ENCODE assay signal across 24 cellular contexts in genomic region chr6:11778042-11778441, GRCh38. TPM values are rescaled to one million over a fixed set of nuclear protein-coding genes. Genes with fewer than 3 reads are reported as not detected.
DNase-seq lines count a peak whose midpoint lies in the region; ATAC-seq, FAIRE-seq and TF ChIP-seq lines count a peak whose summit lies in the region.
"Had no signal": no experiment of that assay in that cellular context is flagged by ENCODE, and none has a peak within 500 bp of the region (broad histone marks: within the 10 kb centered on the region; RNA-seq: fewer than 3 reads in every experiment).

No MANE protein-coding gene starts in this region.

- H3K4me3 ChIP-seq in K562 (peak overlapping the region; percentile 30), parathyroid adenoma (ENCODE audit: low read depth, low read length) (peak overlapping the region; percentile 7), transverse colon (peak overlapping the region in 3 of 4 donors; percentile 6 to 36 (median 26))
- H3K4me3 ChIP-seq: SJSA1 had no signal

- in situ Hi-C loops in K562 (cut with MboI): no loop called here
- in situ Hi-C loops in transverse colon (cut with MboI; ENCODE audit: low pct_ligation_motif_present in 1 of 4, low pct_unique_long_range_greater_than_20kb in 1 of 4, low sequenced_read_pairs in 3 of 4): no loop called here

- no peaks in the 10 kb centered on the region for H3K9me1 ChIP-seq in K562 (ENCODE audit: control insufficient read depth, insufficient read depth, low read length)

- no peaks in the 10 kb centered on the region for H3K79me2 ChIP-seq in K562 (ENCODE audit: control insufficient read depth, insufficient read depth, low read length)
- H3K79me2 ChIP-seq in parathyroid adenoma: no peaks in the 10 kb centered on the region

- H3K9me3 ChIP-seq in K562 (replicated peaks; ENCODE audit: control insufficient read depth, insufficient read depth, low read depth, low read length) (peaks cover 2% of the 10 kb centered on the region; the same call in 1 of the 2 replicates), parathyroid adenoma (ENCODE audit: control insufficient read depth, low read length) (no peaks in the 10 kb centered on the region), transverse colon (no peaks in the 10 kb centered on the region)
- H3K9me3 ChIP-seq: SJSA1 had no signal

- TF ChIP-seq POLR2A in K562 (conservative IDR thresholded peaks at IDR 0.05) (no peak), transverse colon (IDR thresholded peaks at IDR 0.05) (no peak)

- TSS peak; percentile 86 for BruUV-seq in K562 (replicated peaks; lab: Mats Ljungman, UMichigan)

- peak overlapping the region; percentile 72 for H3K27ac ChIP-seq in K562 (ENCODE audit: extremely low read depth, low read depth, low read length)
- H3K27ac ChIP-seq in parathyroid adenoma: no peak overlapping the region
- peak overlapping the region; percentile 83 to 88 (median 84) for H3K27ac ChIP-seq in transverse colon
- H3K27ac ChIP-seq: C4-2B, SJSA1 had no signal

- ATAC-seq in K562: 0 out of 3 replicates have a peak, but pooled peaks have one; percentile 6
- ATAC-seq in left colon: peak; percentile 44
- no peak for ATAC-seq in GM18861 (IDR thresholded peaks at IDR 0.05; ENCODE audit: unreplicated experiment)
- ATAC-seq: CD8-positive, alpha-beta T cell; HCT116; PC-3 had no signal

- TF ChIP-seq EP300 in K562 (IDR thresholded peaks at IDR 0.05; ENCODE audit: low read length) (0 out of 2 replicates have a peak, but pooled peaks have one; percentile 2), transverse colon (IDR thresholded peaks at IDR 0.05; ENCODE audit: low read depth) (no peak)

- no peak for FAIRE-seq in K562 (lab: Jason Lieb, UNC)
- FAIRE-seq: GM18507 had no signal

- peak overlapping the region; percentile 90 for H2AFZ ChIP-seq in K562 (ENCODE audit: low read depth, low read length)
- no peak overlapping the region for H2AFZ ChIP-seq in parathyroid adenoma

- CTCF ChIA-PET in K562 (lab: Yijun Ruan, JAX; ENCODE audit: low intra/inter-chr PET ratio): no interaction called here

- WGBS in K562 (ENCODE audit: insufficient coverage, low coverage, missing lambda C conversion rate): 29% methylated on average over 2 of the region's 2 CpGs
- 48 to 72% methylated on average over 2 of the region's 2 CpGs for WGBS in transverse colon (ENCODE audit: low coverage in 1 of 2), 2 donors

- TF ChIP-seq CTCF in K562 (IDR thresholded peaks at IDR 0.05 in 2 of 3, conservative IDR thresholded peaks at IDR 0.05 in 1 of 3; ENCODE audit: insufficient read depth in 2 of 3, low read depth in 1 of 3, low read length in 3 of 3): no peak
- no peak for TF ChIP-seq CTCF in parathyroid adenoma (IDR thresholded peaks at IDR 0.05)
- no peak for TF ChIP-seq CTCF in transverse colon (IDR thresholded peaks at IDR 0.05)

- no peaks in the 10 kb centered on the region for H4K20me1 ChIP-seq in K562 (replicated peaks; ENCODE audit: control insufficient read depth, insufficient read depth, low read length)

- POLR2A ChIA-PET in K562 (lab: Yijun Ruan, JAX): interaction anchor here (0.5 to 3.5 kb wide), 7 partner anchors 8 to 264 kb away, joined by 3 to 17 read pairs (median 3); no protein-coding TSS in a partner anchor

- H3K27me3 ChIP-seq in K562 (ENCODE audit: control insufficient read depth in 2 of 2, insufficient read depth in 2 of 2, low read length in 2 of 2): no peaks in the 10 kb centered on the region
- no peaks in the 10 kb centered on the region for H3K27me3 ChIP-seq in parathyroid adenoma (ENCODE audit: control insufficient read depth, insufficient read depth, low read length)
- H3K27me3 ChIP-seq in transverse colon: no peaks in the 10 kb centered on the region
- H3K27me3 ChIP-seq: SJSA1 had no signal

- TF ChIP-seq RAD21 in K562 (CRISPR knock-in tag; conservative IDR thresholded peaks at IDR 0.05 in 1 of 2, IDR thresholded peaks at IDR 0.05 in 1 of 2): no peak

- H3K9ac ChIP-seq in K562 (ENCODE audit: insufficient read depth in 1 of 2, low read depth in 2 of 2, low read length in 2 of 2) (peak overlapping the region in 1 of 2 experiments; percentile 63; a peak in 2 of 4 replicates), parathyroid adenoma (no peak overlapping the region)

- H3K4me2 ChIP-seq in K562 (ENCODE audit: insufficient read depth, low read length): peak overlapping the region; percentile 78
- H3K4me2 ChIP-seq in parathyroid adenoma (ENCODE audit: low read length): peak overlapping the region; percentile 40

- H3K36me3 ChIP-seq in K562 (ENCODE audit: control insufficient read depth, insufficient read depth, low read length) (no peaks in the 10 kb centered on the region), parathyroid adenoma (ENCODE audit: control insufficient read depth, insufficient read depth, low read length) (no peaks in the 10 kb centered on the region), transverse colon (no peaks in the 10 kb centered on the region)
- H3K36me3 ChIP-seq: SJSA1 had no signal

- H3K4me1 ChIP-seq in K562 (replicated peaks in 1 of 2; ENCODE audit: control insufficient read depth in 2 of 2, insufficient read depth in 2 of 2, low read length in 2 of 2) (peaks cover 11 to 28% of the 10 kb centered on the region in 2 experiments), parathyroid adenoma (peaks cover 11% of the 10 kb centered on the region), transverse colon (peaks cover 4 to 11% (median 7%) of the 10 kb centered on the region in 4 donors)

- DNase-seq in K562 (ENCODE audit: extremely low read depth in 1 of 4, low spot score in 3 of 4): peak in 1 of 4 experiments; percentile 25
- DNase-seq in left colon: no peak
- no peak for DNase-seq in transverse colon
- DNase-seq in HCEC 1CT: no peak
- DNase-seq in SHP77 treated with DMSO at 0.1 percent for 48 hours (lab: John Stamatoyannopoulos, UW): no peak
- DNase-seq in activated T-cell treated with anti-CD3 and anti-CD28 coated beads, Interleukin-2, amount 50 U/mL, for 1 hour: no peak
- DNase-seq: CD8-positive, alpha-beta T cell; GOT3; Karpas-422; NCI-H1092; NCI-H1436 treated with DMSO at 0.1 percent for 48 hours; NCI-H187 treated with DMSO at 0.1 percent for 48 hours; NCI-H524; NCI-H774; NK-92 treated with Interleukin-12 subunit alpha and Interleukin-12 subunit beta, amount 100 ng/mL, for 24 hours; PC-3 had no signal

- intact Hi-C loops in K562 (cut with micrococcal nuclease) (loop anchor here (2.0 to 5.0 kb wide), 4 partner anchors 76 to 231 kb away; no protein-coding TSS in a partner anchor), left colon (cut with DNase I, micrococcal nuclease) (no loop called here), transverse colon (cut with DNase I; ENCODE audit: low total_unique reads) (no loop called here)

TF ChIP-seq in K562, 482 proteins besides CTCF, POLR2A, EP300 and RAD21 (continues in another document):
- no peak for TF ChIP-seq MCM3 (IDR thresholded peaks at IDR 0.05)
- TF ChIP-seq PKNOX1 (IDR thresholded peaks at IDR 0.05): no peak
- no peak for TF ChIP-seq ZNF217 (CRISPR knock-in tag; IDR thresholded peaks at IDR 0.05)
- TF ChIP-seq ZNF57 (CRISPR knock-in tag; IDR thresholded peaks at IDR 0.05): no peak
- no peak for TF ChIP-seq FOXJ2 (tag; IDR thresholded peaks at IDR 0.05)
- TF ChIP-seq BRCA1 (IDR thresholded peaks at IDR 0.05): no peak
- no peak for TF ChIP-seq BRCA1 (CRISPR knock-in tag; IDR thresholded peaks at IDR 0.05)
- no peak for TF ChIP-seq BCL6 (CRISPR knock-in tag; IDR thresholded peaks at IDR 0.05)

RNA-seq across cellular contexts. Expression of gene ADTRP, which starts 0.6 kb away (rescaled TPM):
- 13.8 and 18.6 TPM in 2 replicates for total RNA-seq in K562 (2011; cell fraction: chromatin; rRNA removed; ENCODE audit: low replicate concordance)
- total RNA-seq in K562 (2011; cell fraction: nucleolus; rRNA removed): 13.8 and 20.4 TPM in 2 replicates
- total RNA-seq in K562 (2011; cell fraction: nucleoplasm; rRNA removed): 13.9 and 19.7 TPM in 2 replicates
- 7.4 and 9.6 TPM in 2 replicates for total RNA-seq in K562 (2014; rRNA removed)
- total RNA-seq in K562 (2014; rRNA removed; fragmentation: Illumina TruSeq; extraction: Trizol): 13.3 and 13.9 TPM in 2 replicates
- total RNA-seq in K562 (2015; rRNA removed; fragmentation: Illumina TruSeq; extraction: Trizol): 13.5 and 13.8 TPM in 2 replicates
- 11.7 and 12.3 TPM in 2 replicates for total RNA-seq in K562 (2021)
- 8.7 and 10.0 TPM in 2 replicates for polyA plus RNA-seq in K562 (2011; rRNA removed)
- 7.1 and 9.6 TPM in 2 replicates for polyA plus RNA-seq in K562 (2011; cell fraction: cytosol; rRNA removed)
- 16.3 and 17.9 TPM in 2 replicates for polyA plus RNA-seq in K562 (2011; cell fraction: nucleus; rRNA removed)
- polyA plus RNA-seq in K562 (2012): 19.8 and 27.5 TPM in 2 replicates
- 21.7 and 24.0 TPM in 2 replicates for polyA plus RNA-seq in K562 (2014; fragmentation: Illumina TruSeq; extraction: Trizol)
- 10 to 100 TPM; 13.6 to 18.3 TPM for polyA plus RNA-seq in K562 (2014; fragmentation: Nextera tagmentation; extraction: Ambion mirVana)
- polyA plus RNA-seq in K562 (2014; rRNA removed): 12.9 and 16.4 TPM in 2 replicates
- polyA minus RNA-seq in K562 (2011; rRNA and poly(A)+ RNA removed): 7.4 and 9.3 TPM in 2 replicates
- 3.6 and 6.5 TPM in 2 replicates for polyA minus RNA-seq in K562 (2011; cell fraction: cytosol; rRNA and poly(A)+ RNA removed)
- polyA minus RNA-seq in K562 (2011; cell fraction: nucleus; rRNA and poly(A)+ RNA removed): 6.1 and 7.9 TPM in 2 replicates
- 100 to 1,000 TPM; 106 to 124 TPM for total RNA-seq in left colon
- 100 to 1,000 TPM; 119 to 199 (median 181) TPM for total RNA-seq in transverse colon
- total RNA-seq: A673, PC-3, Right ventricle myocardium inferior had no signal

Comparison
In these comparisons a context has a peak if more than half of its experiments do, and no peak if none do; other contexts are left out.
1. RNA of gene ADTRP, which starts 0.6 kb away (total RNA-seq): 119 to 199 TPM in transverse colon and 106 to 124 TPM in left colon; 7.4 to 20.4 TPM in K562; every median in the first group is over 4 times any median in the second.
2. Peak in every context shown above with its lines, with median percentiles within 50 percentile points of each other: H3K4me3 ChIP-seq.